ENCODE assay signal across 18 cellular contexts in genomic region chr10:19204239-19204917, GRCh38.
DNase-seq lines count a peak whose midpoint lies in the region; ATAC-seq and TF ChIP-seq lines count a peak whose summit lies in the region.
"Had no signal": no experiment of that assay in that cellular context is flagged by ENCODE, and none has a peak within 500 bp of the region (broad histone marks: within the 10 kb centered on the region; RNA-seq: fewer than 3 reads in every experiment).

No MANE protein-coding gene starts in this region.

- no peaks in the 10 kb centered on the region for H3K27me3 ChIP-seq in PC-3 (ENCODE audit: low read length)
- H3K27me3 ChIP-seq: BLaER1, Peyer's patch had no signal

- BruUV-seq in PC-3 (replicated peaks; lab: Mats Ljungman, UMichigan) = no TSS peak

- no peak overlapping the region for H2AFZ ChIP-seq in PC-3 (ENCODE audit: low read length)

- no peaks in the 10 kb centered on the region for H4K20me1 ChIP-seq in PC-3 (ENCODE audit: low read length)
- H4K20me1 ChIP-seq: BLaER1 had no signal

- CTCF ChIA-PET in PC-3 (lab: Charles Lee) = no interaction called here

- H3K9ac ChIP-seq in PC-3 (ENCODE audit: low read length) = no peak overlapping the region
- H3K9ac ChIP-seq: BLaER1 had no signal

- H3K4me3 ChIP-seq in PC-3 (ENCODE audit: low read length) (no peak overlapping the region; the same call in 1 of the 2 replicates), fibroblast of pulmonary artery (replicated peaks; ENCODE audit: low read depth, low read length) (no peak overlapping the region), retinal pigment epithelial cell (ENCODE audit: low read length) (no peak overlapping the region)
- H3K4me3 ChIP-seq: BLaER1, Peyer's patch had no signal

- no peaks in the 10 kb centered on the region for H3K9me3 ChIP-seq in PC-3 (ENCODE audit: low read length)
- H3K9me3 ChIP-seq: BLaER1, Peyer's patch had no signal

- DNase-seq in DMS53 (lab: John Stamatoyannopoulos, UW) = peak; percentile 31
- no peak for DNase-seq in DMS53 treated with DMSO at 0.1 percent for 48 hours (lab: John Stamatoyannopoulos, UW; ENCODE audit: unreplicated experiment)
- peak; percentile 62 for DNase-seq in PC-3
- DNase-seq in fibroblast of pulmonary artery (ENCODE audit: low read depth) = peak; percentile 7
- DNase-seq in retinal pigment epithelial cell (ENCODE audit: low read depth) = peak; percentile 9
- DNase-seq in stimulated activated CD4-positive, alpha-beta T cell treated with anti-CD3 and anti-CD28 coated beads, Interleukin-4, amount 100 ng/mL, for 24 hours = no peak
- DNase-seq in Right ventricle myocardium superior = no peak
- no peak for DNase-seq in stimulated activated CD4-positive, alpha-beta T cell treated with anti-CD3 and anti-CD28 coated beads, Interleukin-2, amount 100 ng/mL, for 24 hours
- DNase-seq: GF-D8, NCI-H1092, NCI-H146, NCI-H2081, NCI-H510A treated with DMSO at 0.1 percent for 48 hours, NCI-H82, Peyer's patch, SHP77 treated with DMSO at 0.1 percent for 48 hours had no signal

- H3K27ac ChIP-seq in PC-3 (ENCODE audit: low read length) = peak overlapping the region; percentile 67
- H3K27ac ChIP-seq: 22Rv1, BLaER1, Peyer's patch had no signal

- intact Hi-C loops in PC-3 (cut with micrococcal nuclease) (loop anchor here (10.0 kb wide), 1 partner anchor 100 kb away; no protein-coding TSS in a partner anchor), Right ventricle myocardium superior (cut with DNase I) (no loop called here)

- no peaks in the 10 kb centered on the region for H3K79me2 ChIP-seq in PC-3 (ENCODE audit: low read length)

- H3K36me3 ChIP-seq in PC-3 (ENCODE audit: low read depth, low read length) = no peaks in the 10 kb centered on the region
- H3K36me3 ChIP-seq: BLaER1 had no signal

- POLR2A ChIA-PET in PC-3 (lab: Charles Lee; ENCODE audit: unreplicated experiment) = no interaction called here

- H3K4me1 ChIP-seq in PC-3 (ENCODE audit: insufficient read depth, low read length) = peaks cover 17% of the 10 kb centered on the region
- H3K4me1 ChIP-seq: BLaER1, Peyer's patch had no signal

- peak; percentile 91 for ATAC-seq in PC-3
- no peak for ATAC-seq in Right ventricle myocardium superior (ENCODE audit: poor library complexity)

- peak overlapping the region; percentile 73 for H3K4me2 ChIP-seq in PC-3 (ENCODE audit: low read length)
- H3K4me2 ChIP-seq: BLaER1 had no signal

- no peak; the same call in 1 of the 2 replicates for TF ChIP-seq CTCF in PC-3 (conservative IDR thresholded peaks at IDR 0.05; ENCODE audit: low read depth, low read length)
- no peak for TF ChIP-seq CTCF in fibroblast of pulmonary artery (IDR thresholded peaks at IDR 0.05; ENCODE audit: low read length, missing control alignments)
- TF ChIP-seq CTCF in retinal pigment epithelial cell (conservative IDR thresholded peaks at IDR 0.05; ENCODE audit: low read depth, low read length) = no peak

- H3K9me2 ChIP-seq in PC-3 (replicated peaks; ENCODE audit: low read length) = no peaks in the 10 kb centered on the region

- H3F3A ChIP-seq in PC-3 (ENCODE audit: low read length, unreplicated experiment) = no peaks in the 10 kb centered on the region

Comparison
In these comparisons a context has a peak if more than half of its experiments do, and no peak if none do; other contexts are left out.
1. DNase-seq: peak in DMS53 (single experiment), PC-3 (single experiment), fibroblast of pulmonary artery (single experiment) and retinal pigment epithelial cell (single experiment); none in DMS53 treated with DMSO at 0.1 percent for 48 hours (single experiment), stimulated activated CD4-positive, alpha-beta T cell treated with anti-CD3 and anti-CD28 coated beads, Interleukin-4, amount 100 ng/mL, for 24 hours (single experiment), Right ventricle myocardium superior (single experiment) and stimulated activated CD4-positive, alpha-beta T cell treated with anti-CD3 and anti-CD28 coated beads, Interleukin-2, amount 100 ng/mL, for 24 hours (0 of 2).